Comparison of ENCODE assay signal across 8 cellular contexts in the genomic region with DNA sequence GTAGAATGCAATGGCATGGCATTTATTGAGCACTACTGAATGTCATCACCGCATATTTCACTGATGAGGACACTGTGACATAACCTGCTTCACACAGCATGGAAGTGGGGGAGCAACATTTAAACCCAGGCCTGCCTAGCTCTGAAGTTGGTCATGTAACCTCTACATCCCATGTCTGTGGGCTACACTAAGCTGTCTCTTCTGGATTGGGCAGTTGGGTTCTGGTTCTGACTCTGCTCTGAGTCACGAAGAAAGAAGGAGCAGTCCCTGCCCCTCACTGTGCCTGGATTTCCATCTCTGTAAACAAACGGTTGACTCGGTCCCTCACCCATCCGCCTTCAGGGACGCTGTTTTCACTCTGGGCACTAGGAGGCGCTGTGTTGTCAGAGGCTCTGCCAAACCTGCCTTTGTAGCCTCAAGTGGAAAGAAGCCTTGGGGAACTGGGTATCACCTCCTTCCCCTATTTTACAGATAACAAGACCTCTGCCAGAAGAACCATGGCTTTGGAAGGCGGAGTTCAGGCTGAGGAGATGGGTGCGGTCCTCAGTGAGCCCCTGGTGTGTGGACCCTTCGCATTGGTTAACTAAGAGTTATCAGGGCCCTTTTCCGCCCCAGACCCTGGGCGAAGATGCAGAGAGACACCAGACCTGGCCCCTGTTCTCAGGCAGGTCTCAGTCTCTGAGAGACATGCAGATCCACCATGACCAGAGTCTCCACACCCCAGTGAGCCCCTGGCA. TPM values are rescaled to one million over a fixed set of nuclear protein-coding genes. Genes with fewer than 3 reads are reported as not detected.
A peak's percentile ranks its signal among the peaks of the same experiment; 100 is the strongest.
DNase-seq lines count a peak whose midpoint lies in the region; ATAC-seq, FAIRE-seq and TF ChIP-seq lines count a peak whose summit lies in the region.

No MANE protein-coding gene starts in this region.

- no peaks in the 10 kb centered on the region for H4K20me1 ChIP-seq in astrocyte (ENCODE audit: insufficient read depth, low read length)

- no peaks in the 10 kb centered on the region for H3K27me3 ChIP-seq in astrocyte (ENCODE audit: insufficient read depth, low read length)

- no peak for ATAC-seq in HG03354 (IDR thresholded peaks at IDR 0.05; ENCODE audit: poor library complexity, severe bottlenecking, unreplicated experiment)

- H3K4me2 ChIP-seq in astrocyte (ENCODE audit: low read length): peak overlapping the region; percentile 50

- peak overlapping the region; percentile 75 for H3K27ac Mint-ChIP-seq in astrocyte (ENCODE audit: unreplicated experiment)

- H3K4me1 Mint-ChIP-seq in astrocyte (ENCODE audit: low read depth, unreplicated experiment): peaks cover 5% of the 10 kb centered on the region

- no peaks in the 10 kb centered on the region for H3K79me2 ChIP-seq in astrocyte (ENCODE audit: insufficient read depth, low read length)

- no peaks in the 10 kb centered on the region for H3K9me3 Mint-ChIP-seq in astrocyte (ENCODE audit: unreplicated experiment)

- peak overlapping the region; percentile 59 for H2AFZ ChIP-seq in astrocyte (ENCODE audit: low read depth, low read length)

- peak overlapping the region; percentile 33 for H3K27ac ChIP-seq in astrocyte (ENCODE audit: low read depth, low read length)

- H3K9me3 ChIP-seq in astrocyte (ENCODE audit: insufficient read depth, low read depth, low read length): no peaks in the 10 kb centered on the region

- H3K4me3 Mint-ChIP-seq in astrocyte (ENCODE audit: unreplicated experiment): no peak overlapping the region

- peak overlapping the region; percentile 20 for H3K9ac ChIP-seq in astrocyte (ENCODE audit: low read length)

- peak; percentile 98 for TF ChIP-seq CTCF in astrocyte (IDR thresholded peaks at IDR 0.05; ENCODE audit: insufficient read depth, low read depth, low read length)

- peaks cover 41% of the 10 kb centered on the region for H3K27me3 Mint-ChIP-seq in astrocyte (ENCODE audit: low read depth, unreplicated experiment)

- peak; percentile 74 for FAIRE-seq in astrocyte (lab: Jason Lieb, UNC)

- no peaks in the 10 kb centered on the region for H3K36me3 ChIP-seq in astrocyte (ENCODE audit: insufficient read depth, low read length)

- H3K4me1 ChIP-seq in astrocyte (ENCODE audit: insufficient read depth, low read length): peaks cover 12% of the 10 kb centered on the region

- H3K36me3 Mint-ChIP-seq in astrocyte (ENCODE audit: low read depth, unreplicated experiment): peaks cover 3% of the 10 kb centered on the region

- no peak overlapping the region for H3K4me3 ChIP-seq in astrocyte (ENCODE audit: insufficient read depth, low read depth, low read length)

- DNase-seq in NCI-H345 (lab: John Stamatoyannopoulos, UW): peak; percentile 32
- no peak for DNase-seq in NCI-H345 treated with DMSO at 0.1 percent for 48 hours (lab: John Stamatoyannopoulos, UW; ENCODE audit: unreplicated experiment)
- peak; percentile 79 for DNase-seq in MV-4-11 (lab: John Stamatoyannopoulos, UW)
- DNase-seq in T1000 (lab: John Stamatoyannopoulos, UW): peak; percentile 94
- peak; percentile 53 for DNase-seq in astrocyte (ENCODE audit: low read depth)
- DNase-seq in inferior parietal cortex (ENCODE audit: extremely low spot score): peak; percentile 68
- DNase-seq in stimulated activated CD4-positive, alpha-beta T cell treated with anti-CD3 and anti-CD28 coated beads, Interleukin-1b, Interleukin-23, amount 100 ng/mL, for 4 hours (ENCODE audit: low read depth in 2 of 2): peak; percentile 63 to 68

RNA-seq across cellular contexts. Expression of gene ARHGEF17, which starts 12.6 kb away (rescaled TPM):
- total RNA-seq in astrocyte: 59.7 and 66.4 TPM in 2 replicates

RNA-seq across cellular contexts. Expression of gene P2RY6, which starts 23.3 kb away (rescaled TPM):
- total RNA-seq in astrocyte: 0.14 and 0.75 TPM in 2 replicates
